Comparison of ENCODE assay signal across 13 cellular contexts in the genomic region with DNA sequence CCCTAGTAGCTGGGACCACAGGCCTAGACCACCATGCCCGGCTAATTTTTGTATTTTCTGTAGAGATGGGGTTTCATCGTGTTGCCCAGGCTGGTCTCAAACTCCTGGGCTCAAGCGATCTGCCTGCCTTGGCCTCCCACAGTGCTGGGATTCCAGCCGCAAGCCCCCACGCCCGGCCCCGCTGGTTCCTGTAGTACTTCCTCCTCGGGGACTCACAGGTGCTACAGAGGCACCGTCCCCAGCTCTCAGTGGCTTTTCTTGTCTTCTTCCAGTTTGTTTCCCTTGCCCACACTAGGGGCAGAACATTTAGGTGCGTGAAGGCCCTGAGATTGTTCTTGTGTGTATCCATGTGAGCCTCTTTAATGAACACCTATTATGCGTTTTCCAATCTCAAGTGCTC. TPM values are rescaled to one million over a fixed set of nuclear protein-coding genes. Genes with fewer than 3 reads are reported as not detected.
DNase-seq lines count a peak whose midpoint lies in the region; ATAC-seq and TF ChIP-seq lines count a peak whose summit lies in the region.
"Had no signal": no experiment of that assay in that cellular context is flagged by ENCODE, and none has a peak within 500 bp of the region (broad histone marks: within the 10 kb centered on the region; RNA-seq: fewer than 3 reads in every experiment).

No MANE protein-coding gene starts in this region.

- H3K9me2 ChIP-seq in DOHH2 (replicated peaks; ENCODE audit: control insufficient read depth, low read length): no peaks in the 10 kb centered on the region

- no peak for TF ChIP-seq POLR2A in body of pancreas (IDR thresholded peaks at IDR 0.05)

- peaks cover 50% of the 10 kb centered on the region for H3K4me1 ChIP-seq in DOHH2 (ENCODE audit: control insufficient read depth, low read length)
- no peaks in the 10 kb centered on the region for H3K4me1 ChIP-seq in body of pancreas
- H3K4me1 ChIP-seq: prostate gland had no signal

- peaks cover 7% of the 10 kb centered on the region; the same call in 1 of the 2 replicates for H3K9me3 ChIP-seq in DOHH2 (ENCODE audit: control insufficient read depth, insufficient read depth, low read length)
- H3K9me3 ChIP-seq in KOPT-K1 (ENCODE audit: insufficient read depth, low read length, poor library complexity, severe bottlenecking): no peaks in the 10 kb centered on the region
- H3K9me3 ChIP-seq in body of pancreas: no peaks in the 10 kb centered on the region
- H3K9me3 ChIP-seq: prostate gland had no signal

- ATAC-seq in activated naive CD8-positive, alpha-beta T cell treated with anti-CD3 and anti-CD28 coated beads, Interleukin-2, amount 10 ng/mL, durations not matched to agents 7 days and 5 days (ENCODE audit: low read depth): no peak
- ATAC-seq in body of pancreas: no peak
- ATAC-seq in HG03108 (IDR thresholded peaks at IDR 0.05; ENCODE audit: unreplicated experiment): no peak
- no peak for ATAC-seq in HG02623 (IDR thresholded peaks at IDR 0.05; ENCODE audit: unreplicated experiment)

- H3K4me3 ChIP-seq in DOHH2 (ENCODE audit: low read length): peak overlapping the region; percentile 41
- H3K4me3 ChIP-seq in body of pancreas: no peak overlapping the region
- H3K4me3 ChIP-seq: prostate gland had no signal

- DNase-seq in activated naive CD8-positive, alpha-beta T cell treated with anti-CD3 and anti-CD28 coated beads, Interleukin-2, amount 10 ng/mL, durations not matched to agents 7 days and 5 days: peak; percentile 54
- DNase-seq in posterior vena cava (ENCODE audit: low spot score) (peak; percentile 76), body of pancreas (no peak)
- no peak for DNase-seq in activated effector memory CD4-positive, alpha-beta T cell treated with anti-CD3 and anti-CD28 coated beads, Interleukin-2, amount 50 U/mL, for 16 hours
- DNase-seq: mesenchymal stem cell, NCI-H187 treated with DMSO at 0.1 percent for 48 hours had no signal

- H3K36me3 Mint-ChIP-seq in activated naive CD8-positive, alpha-beta T cell treated with anti-CD3 and anti-CD28 coated beads, Interleukin-2, amount 10 ng/mL, durations not matched to agents 7 days and 5 days: peaks cover 21% of the 10 kb centered on the region

- peak overlapping the region; percentile 69 for H3K4me2 ChIP-seq in DOHH2 (ENCODE audit: low read length)

- 51 to 62% methylated on average over 6 to 11 of the region's 11 CpGs for WGBS in body of pancreas, 2 donors

- no peaks in the 10 kb centered on the region for H3K79me2 ChIP-seq in DOHH2 (ENCODE audit: control insufficient read depth, low read length)

- intact Hi-C loops in posterior vena cava (cut with DNase I) (no loop called here), body of pancreas (cut with DNase I) (no loop called here)

- peaks cover 9% of the 10 kb centered on the region for H3K9me3 Mint-ChIP-seq in activated naive CD8-positive, alpha-beta T cell treated with anti-CD3 and anti-CD28 coated beads, Interleukin-2, amount 10 ng/mL, durations not matched to agents 7 days and 5 days

- H3K27ac ChIP-seq in DOHH2 (ENCODE audit: low read depth, low read length) (no peak overlapping the region), KOPT-K1 (ENCODE audit: low read depth, low read length, poor library complexity, severe bottlenecking) (peak overlapping the region; percentile 27), body of pancreas (no peak overlapping the region)
- H3K27ac ChIP-seq: prostate gland had no signal

- POLR2A ChIA-PET in activated naive CD8-positive, alpha-beta T cell treated with anti-CD3 and anti-CD28 coated beads, Interleukin-2, amount 10 ng/mL, durations not matched to agents 7 days and 5 days (lab: Charles Lee): interaction anchor here (0.6 to 4.6 kb wide), 9 partner anchors 8 to 768 kb away, joined by 3 to 103 read pairs (median 11); a partner anchor contains a TSS

- H3K4me1 Mint-ChIP-seq in activated naive CD8-positive, alpha-beta T cell treated with anti-CD3 and anti-CD28 coated beads, Interleukin-2, amount 10 ng/mL, durations not matched to agents 7 days and 5 days: peaks cover 48% of the 10 kb centered on the region

- H4K20me1 ChIP-seq in DOHH2 (ENCODE audit: control insufficient read depth, insufficient read depth, low read depth, low read length): peaks cover 23% of the 10 kb centered on the region

- H3K27ac Mint-ChIP-seq in activated naive CD8-positive, alpha-beta T cell treated with anti-CD3 and anti-CD28 coated beads, Interleukin-2, amount 10 ng/mL, durations not matched to agents 7 days and 5 days: peak overlapping the region; percentile 98

- H3K4me3 Mint-ChIP-seq in activated naive CD8-positive, alpha-beta T cell treated with anti-CD3 and anti-CD28 coated beads, Interleukin-2, amount 10 ng/mL, durations not matched to agents 7 days and 5 days: peak overlapping the region; percentile 83

- H3F3A ChIP-seq in DOHH2 (ENCODE audit: control insufficient read depth, insufficient read depth): peaks cover 22% of the 10 kb centered on the region

- H3K27me3 Mint-ChIP-seq in activated naive CD8-positive, alpha-beta T cell treated with anti-CD3 and anti-CD28 coated beads, Interleukin-2, amount 10 ng/mL, durations not matched to agents 7 days and 5 days: no peaks in the 10 kb centered on the region

- no peak for TF ChIP-seq CTCF in DOHH2 (IDR thresholded peaks at IDR 0.05; ENCODE audit: low read depth, low read length, poor library complexity, severe bottlenecking)
- no peak for TF ChIP-seq CTCF in body of pancreas (IDR thresholded peaks at IDR 0.05)

- H3K27me3 ChIP-seq in DOHH2 (ENCODE audit: control insufficient read depth, low read length): peaks cover 85% of the 10 kb centered on the region
- H3K27me3 ChIP-seq in body of pancreas: no peaks in the 10 kb centered on the region

- H3K36me3 ChIP-seq in DOHH2 (ENCODE audit: control insufficient read depth, low read length) (no peaks in the 10 kb centered on the region), KOPT-K1 (ENCODE audit: insufficient read depth, low read length) (no peaks in the 10 kb centered on the region), body of pancreas (replicated peaks in 1 of 2; ENCODE audit: insufficient read depth in 1 of 2, low read depth in 2 of 2) (no peaks in the 10 kb centered on the region)
- H3K36me3 ChIP-seq: prostate gland had no signal

RNA-seq across cellular contexts. Expression of a gene that starts 0.8 kb away (rescaled TPM):
- 10 to 100 TPM; 27.5 to 28.5 TPM for total RNA-seq in activated naive CD8-positive, alpha-beta T cell treated with anti-CD3 and anti-CD28 coated beads, Interleukin-2, amount 10 ng/mL, durations not matched to agents 7 days and 5 days
- total RNA-seq in posterior vena cava (under 1 TPM; 0.24 to 0.37 TPM), body of pancreas (under 1 TPM in 1 of 2 donors, not detected in 1; 0.26 TPM)
- total RNA-seq: epithelial cell of proximal tubule, H1 had no signal

Comparison
In these comparisons a context has a peak if more than half of its experiments do, and no peak if none do; other contexts are left out.
1. DNase-seq: peak in activated naive CD8-positive, alpha-beta T cell treated with anti-CD3 and anti-CD28 coated beads, Interleukin-2, amount 10 ng/mL, durations not matched to agents 7 days and 5 days (single experiment) and posterior vena cava (single experiment); none in body of pancreas (0 of 4) and activated effector memory CD4-positive, alpha-beta T cell treated with anti-CD3 and anti-CD28 coated beads, Interleukin-2, amount 50 U/mL, for 16 hours (single experiment).
2. RNA of a gene that starts 0.8 kb away (total RNA-seq): 27.5 to 28.5 TPM in activated naive CD8-positive, alpha-beta T cell treated with anti-CD3 and anti-CD28 coated beads, Interleukin-2, amount 10 ng/mL, durations not matched to agents 7 days and 5 days; 0.24 to 0.37 TPM in posterior vena cava and 0.26 TPM in body of pancreas; every median in the first group is over 10 times any median in the second.